14 cellular contexts compared by ENCODE assay signal in genomic region chr2:179059026-179059680, GRCh38. TPM values are rescaled to one million over a fixed set of nuclear protein-coding genes. Genes with fewer than 3 reads are reported as not detected.
A peak's percentile ranks its signal among the peaks of the same experiment; 100 is the strongest.
DNase-seq lines count a peak whose midpoint lies in the region; ATAC-seq, FAIRE-seq and TF ChIP-seq lines count a peak whose summit lies in the region.
"Had no signal": no experiment of that assay in that cellular context is flagged by ENCODE, and none has a peak within 500 bp of the region (broad histone marks: within the 10 kb centered on the region; RNA-seq: fewer than 3 reads in every experiment).

No MANE protein-coding gene starts in this region.

- H3K27ac ChIP-seq in endodermal cell (ENCODE audit: low read depth, low read length) = no peak overlapping the region
- H3K27ac ChIP-seq: neutrophil had no signal

- no peaks in the 10 kb centered on the region for H3K27me3 Mint-ChIP-seq in endodermal cell (ENCODE audit: insufficient read depth)
- no peaks in the 10 kb centered on the region for H3K27me3 Mint-ChIP-seq in activated naive CD8-positive, alpha-beta T cell treated with anti-CD3 and anti-CD28 coated beads, Interleukin-2, amount 50 U/mL, for 24 hours
- H3K27me3 Mint-ChIP-seq: CD4-positive, alpha-beta T cell had no signal

- no peaks in the 10 kb centered on the region for H3K36me3 Mint-ChIP-seq in endodermal cell (ENCODE audit: low read depth)
- no peaks in the 10 kb centered on the region for H3K36me3 Mint-ChIP-seq in activated naive CD8-positive, alpha-beta T cell treated with anti-CD3 and anti-CD28 coated beads, Interleukin-2, amount 50 U/mL, for 24 hours (ENCODE audit: low read depth)

- WGBS in endodermal cell (ENCODE audit: insufficient coverage in 1 of 2, insufficient read length in 1 of 2), 2 experiments = no CpG with 5 or more reads among the region's 1 CpG

- peak overlapping the region; percentile 70 for H3K27ac Mint-ChIP-seq in endodermal cell
- no peak overlapping the region for H3K27ac Mint-ChIP-seq in activated naive CD8-positive, alpha-beta T cell treated with anti-CD3 and anti-CD28 coated beads, Interleukin-2, amount 50 U/mL, for 24 hours
- H3K27ac Mint-ChIP-seq: CD4-positive, alpha-beta T cell had no signal

- peak; percentile 94 for ATAC-seq in GM21529 (IDR thresholded peaks at IDR 0.05; ENCODE audit: unreplicated experiment)
- ATAC-seq in HG03432 (IDR thresholded peaks at IDR 0.05; ENCODE audit: unreplicated experiment) = peak; percentile 95
- no peak for ATAC-seq in activated naive CD8-positive, alpha-beta T cell treated with anti-CD3 and anti-CD28 coated beads, Interleukin-2, amount 50 U/mL, for 24 hours

- FAIRE-seq in GM18507 (lab: Jason Lieb, UNC) = peak; percentile 63
- FAIRE-seq: GM12892 had no signal

- H3K4me1 ChIP-seq in endodermal cell (ENCODE audit: control insufficient read depth, insufficient read depth, low read length) = peaks cover 15% of the 10 kb centered on the region

- no peak overlapping the region for H3K9ac ChIP-seq in endodermal cell (ENCODE audit: extremely low read depth, low read length, poor library complexity, severe bottlenecking)

- no peak overlapping the region for H3K4me3 Mint-ChIP-seq in endodermal cell
- no peak overlapping the region for H3K4me3 Mint-ChIP-seq in activated naive CD8-positive, alpha-beta T cell treated with anti-CD3 and anti-CD28 coated beads, Interleukin-2, amount 50 U/mL, for 24 hours
- H3K4me3 Mint-ChIP-seq: CD4-positive, alpha-beta T cell had no signal

- DNase-seq in GM18507 (ENCODE audit: extremely low spot score, insufficient read length, low read depth) (no peak), endodermal cell (no peak), CD1c-positive myeloid dendritic cell (ENCODE audit: extremely low spot score) (no peak)
- DNase-seq in activated naive CD8-positive, alpha-beta T cell treated with anti-CD3 and anti-CD28 coated beads, Interleukin-2, amount 50 U/mL, for 24 hours = no peak
- DNase-seq in activated CD4-positive, alpha-beta T cell treated with anti-CD3 and anti-CD28 coated beads for 48 hours = no peak
- no peak for DNase-seq in activated naive CD4-positive, alpha-beta T cell (lab: John Stamatoyannopoulos, UW)
- DNase-seq: CD4-positive, alpha-beta T cell; effector CD4-positive, alpha-beta T cell; NCI-H345 had no signal

- peaks cover 43% of the 10 kb centered on the region for H3K4me1 Mint-ChIP-seq in endodermal cell
- peaks cover 3% of the 10 kb centered on the region for H3K4me1 Mint-ChIP-seq in activated naive CD8-positive, alpha-beta T cell treated with anti-CD3 and anti-CD28 coated beads, Interleukin-2, amount 50 U/mL, for 24 hours

- H3K27me3 ChIP-seq in endodermal cell (ENCODE audit: control insufficient read depth, insufficient read depth, low read length, poor library complexity, severe bottlenecking) = no peaks in the 10 kb centered on the region
- H3K27me3 ChIP-seq: neutrophil had no signal

- H3K4me3 ChIP-seq in endodermal cell (ENCODE audit: low read length) = peak overlapping the region; percentile 33

- no peak for TF ChIP-seq CTCF in endodermal cell (conservative IDR thresholded peaks at IDR 0.05)

- no peaks in the 10 kb centered on the region for H3K9me3 ChIP-seq in endodermal cell (ENCODE audit: control insufficient read depth, low read length)
- H3K9me3 ChIP-seq: neutrophil had no signal

- H3K9me3 Mint-ChIP-seq in endodermal cell = peaks cover 5% of the 10 kb centered on the region
- H3K9me3 Mint-ChIP-seq in activated naive CD8-positive, alpha-beta T cell treated with anti-CD3 and anti-CD28 coated beads, Interleukin-2, amount 50 U/mL, for 24 hours = peaks cover under 1% of the 10 kb centered on the region
- H3K9me3 Mint-ChIP-seq: CD4-positive, alpha-beta T cell had no signal

- no peaks in the 10 kb centered on the region for H3K36me3 ChIP-seq in endodermal cell (ENCODE audit: control insufficient read depth, insufficient read depth, low read length)
- H3K36me3 ChIP-seq: neutrophil had no signal

RNA-seq across cellular contexts. Expression of gene CCDC141, which starts 9.2 kb away (rescaled TPM):
- 100 to 1,000 TPM; 118 to 142 TPM for total RNA-seq in endodermal cell
- 5.3 TPM for polyA plus RNA-seq in endodermal cell (2013, experiment 1 of 2)
- 7.2 TPM for polyA plus RNA-seq in endodermal cell (2013, experiment 2 of 2)
- total RNA-seq: HT1080 had no signal
